11 cellular contexts compared by ENCODE assay signal in genomic region chr14:36428350-36428749, GRCh38.
"Had no signal": no experiment of that assay in that cellular context is flagged by ENCODE, and none has a peak within 500 bp of the region (broad histone marks: within the 10 kb centered on the region; RNA-seq: fewer than 3 reads in every experiment).

No MANE protein-coding gene starts in this region.

- H3K27ac ChIP-seq: GM23248 had no signal

- DNase-seq: GM23248, GOT3, H7, H9, HCEC 1CT, HFFc6 had no signal

- H3K9me3 ChIP-seq: HAP-1 had no signal

- H3K9ac ChIP-seq: GM23248 had no signal

- H3K4me1 ChIP-seq: HAP-1 had no signal

- ATAC-seq: GM23338, HCT116 had no signal

- H3K4me3 ChIP-seq: GM23248, GM23338, HAP-1 had no signal

- H3K4me2 ChIP-seq: GM23338 had no signal

- FAIRE-seq: H1, H54 had no signal

- H3K36me3 ChIP-seq: HAP-1 had no signal

- H2AFZ ChIP-seq: GM23248, GM23338 had no signal
